Comparison of ENCODE assay signal across 9 cellular contexts in genomic region chr10:99976886-99977391, GRCh38. TPM values are rescaled to one million over a fixed set of nuclear protein-coding genes. Genes with fewer than 3 reads are reported as not detected.
A peak's percentile ranks its signal among the peaks of the same experiment; 100 is the strongest.
DNase-seq lines count a peak whose midpoint lies in the region; ATAC-seq and TF ChIP-seq lines count a peak whose summit lies in the region.
"Had no signal": no experiment of that assay in that cellular context is flagged by ENCODE, and none has a peak within 500 bp of the region (broad histone marks: within the 10 kb centered on the region; RNA-seq: fewer than 3 reads in every experiment).

No MANE protein-coding gene starts in this region.

- H3K27me3 ChIP-seq in WERI-Rb-1 (ENCODE audit: insufficient read depth, low read depth, severe bottlenecking): no peaks in the 10 kb centered on the region
- no peaks in the 10 kb centered on the region for H3K27me3 ChIP-seq in cardiac muscle cell

- H3K27ac ChIP-seq in WERI-Rb-1: peak overlapping the region; percentile 22; the same call in 1 of the 2 replicates
- peak overlapping the region; percentile 72 for H3K27ac ChIP-seq in cardiac muscle cell
- peak overlapping the region in 16 of 21 experiments; percentile 12 to 83 (median 51) for H3K27ac ChIP-seq in skin epidermis

- H3K9me3 ChIP-seq in WERI-Rb-1 (ENCODE audit: severe bottlenecking) (no peaks in the 10 kb centered on the region), cardiac muscle cell (ENCODE audit: low read depth) (no peaks in the 10 kb centered on the region)

- no peaks in the 10 kb centered on the region for H3K36me3 ChIP-seq in WERI-Rb-1
- no peaks in the 10 kb centered on the region for H3K36me3 ChIP-seq in cardiac muscle cell

- H3K4me3 ChIP-seq in WERI-Rb-1 (ENCODE audit: low read depth, low read length) (no peak overlapping the region), cardiac muscle cell (no peak overlapping the region), skin epidermis (no peak overlapping the region)

- TF ChIP-seq CTCF in WERI-Rb-1 (IDR thresholded peaks at IDR 0.05; ENCODE audit: low read depth, low read length) (no peak), cardiac muscle cell (IDR thresholded peaks at IDR 0.05; ENCODE audit: low read depth, low read length) (no peak)

- ATAC-seq in GM19397 (IDR thresholded peaks at IDR 0.05; ENCODE audit: unreplicated experiment): no peak

- peaks cover 25% of the 10 kb centered on the region for H3K4me1 ChIP-seq in cardiac muscle cell (ENCODE audit: low read depth)

- DNase-seq in GM03348 (ENCODE audit: low spot score) (peak; percentile 83), WERI-Rb-1 (no peak), cardiac muscle cell (ENCODE audit: low read depth in 1 of 2, low spot score in 1 of 2) (peak in 1 of 2 donors; percentile 92), HK-2 (ENCODE audit: unreplicated experiment) (no peak), hippocampal formation (lab: John Stamatoyannopoulos, UW) (no peak), NCI-H146 treated with DMSO at 0.1 percent for 48 hours (lab: John Stamatoyannopoulos, UW; ENCODE audit: unreplicated experiment) (no peak)
- DNase-seq: naive B cell had no signal

RNA-seq across cellular contexts. Expression of gene DNMBP, which starts 32.8 kb away (rescaled TPM):
- 13.1 and 22.9 TPM in 2 replicates for total RNA-seq in cardiac muscle cell
- 13.6 and 21.9 TPM in 2 replicates for polyA plus RNA-seq in cardiac muscle cell

Comparison
In these comparisons a context has a peak if more than half of its experiments do, and no peak if none do; other contexts are left out.
1. H3K27ac ChIP-seq: peak in every context shown above with its lines; median percentile 72 in cardiac muscle cell; 51 in skin epidermis; 22 in WERI-Rb-1.